1 cellular context compared by ENCODE assay signal in the genomic region with DNA sequence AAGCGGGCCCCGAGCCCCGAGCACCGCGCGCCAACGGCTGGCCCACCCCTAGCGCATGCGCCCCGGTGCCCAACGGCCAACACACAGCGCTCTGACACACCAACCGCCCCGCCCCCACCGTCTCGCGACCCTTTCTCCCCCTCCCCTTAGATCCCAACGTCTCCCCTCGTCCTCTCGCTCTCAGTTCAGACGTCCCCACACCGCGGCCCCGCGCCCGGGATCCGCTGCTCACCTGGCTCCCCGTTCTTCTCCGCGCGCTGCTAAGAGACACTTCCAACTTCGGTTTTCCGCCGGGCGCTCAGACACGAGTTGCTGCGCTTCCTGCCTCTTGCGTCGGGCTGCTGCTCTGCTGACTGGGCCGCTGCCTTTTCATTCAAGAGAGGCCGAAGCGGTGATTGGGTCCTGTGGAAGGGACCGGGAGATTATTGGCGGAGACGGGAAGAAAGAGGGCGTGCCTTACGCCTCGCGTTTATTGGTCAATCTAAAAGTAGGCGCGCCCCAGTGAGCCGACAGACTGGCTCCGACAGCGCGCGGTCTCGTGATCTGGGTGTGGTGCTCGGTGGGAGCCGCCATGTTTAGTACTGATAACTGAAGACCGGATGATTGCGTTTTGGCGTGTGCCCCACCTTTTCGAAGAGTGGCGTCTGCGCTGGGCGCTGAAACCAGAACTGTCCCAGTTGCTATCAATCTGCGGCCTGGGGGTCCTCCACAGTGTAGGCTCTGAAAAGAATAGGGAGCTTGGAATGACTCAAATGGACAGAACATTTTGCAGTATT.
TF ChIP-seq lines count a peak whose summit lies in the region.

Gene DDX39A (minus strand): TSS at position 304 of the 776 bp plus-strand sequence. CDS start 6,121 bp downstream, outside the sequence.

TF ChIP-seq in HEK293, 187 proteins besides CTCF, POLR2A, EP300 and RAD21 (continued from another document):
- TF ChIP-seq ZBTB11 (tag by site-specific recombination; conservative IDR thresholded peaks at IDR 0.05; ENCODE audit: low read depth) = peak; percentile 1; the same call in 1 of the 2 replicates
- TF ChIP-seq IKZF3 (tag by site-specific recombination; IDR thresholded peaks at IDR 0.05) = no peak
- TF ChIP-seq ZNF211 (tag by site-specific recombination; IDR thresholded peaks at IDR 0.05; ENCODE audit: low read depth) = no peak
- no peak for TF ChIP-seq ZNF10 (tag by site-specific recombination; IDR thresholded peaks at IDR 0.05)
- no peak; the same call in none of the 2 replicates for TF ChIP-seq ZNF335 (tag by site-specific recombination; conservative IDR thresholded peaks at IDR 0.05)
- peak; percentile 57 for TF ChIP-seq ZNF449 (tag by site-specific recombination; IDR thresholded peaks at IDR 0.05)
- peak; percentile 76 for TF ChIP-seq ZXDB (tag by site-specific recombination; IDR thresholded peaks at IDR 0.05)
- TF ChIP-seq SP7 (tag by site-specific recombination; IDR thresholded peaks at IDR 0.05) = peak; percentile 55; the same call in 1 of the 2 replicates
- 0 out of 2 replicates have a peak, but pooled peaks have one; percentile 57 for TF ChIP-seq GLI4 (tag by site-specific recombination; IDR thresholded peaks at IDR 0.05)
- TF ChIP-seq ZNF629 (tag by site-specific recombination; IDR thresholded peaks at IDR 0.05) = peak; percentile 78
- TF ChIP-seq AEBP2 (tag by site-specific recombination; IDR thresholded peaks at IDR 0.05; ENCODE audit: borderline replicate concordance) = no peak
- TF ChIP-seq ZNF157 (tag by site-specific recombination; IDR thresholded peaks at IDR 0.05) = no peak
- TF ChIP-seq ZBTB1 (tag by site-specific recombination; IDR thresholded peaks at IDR 0.05) = 0 out of 2 replicates have a peak, but pooled peaks have one; percentile 22
- no peak for TF ChIP-seq ZNF214 (tag by site-specific recombination; IDR thresholded peaks at IDR 0.05; ENCODE audit: borderline replicate concordance)
- no peak for TF ChIP-seq ZFP41 (tag by site-specific recombination; IDR thresholded peaks at IDR 0.05; ENCODE audit: borderline replicate concordance)
- TF ChIP-seq, protein P1, sequence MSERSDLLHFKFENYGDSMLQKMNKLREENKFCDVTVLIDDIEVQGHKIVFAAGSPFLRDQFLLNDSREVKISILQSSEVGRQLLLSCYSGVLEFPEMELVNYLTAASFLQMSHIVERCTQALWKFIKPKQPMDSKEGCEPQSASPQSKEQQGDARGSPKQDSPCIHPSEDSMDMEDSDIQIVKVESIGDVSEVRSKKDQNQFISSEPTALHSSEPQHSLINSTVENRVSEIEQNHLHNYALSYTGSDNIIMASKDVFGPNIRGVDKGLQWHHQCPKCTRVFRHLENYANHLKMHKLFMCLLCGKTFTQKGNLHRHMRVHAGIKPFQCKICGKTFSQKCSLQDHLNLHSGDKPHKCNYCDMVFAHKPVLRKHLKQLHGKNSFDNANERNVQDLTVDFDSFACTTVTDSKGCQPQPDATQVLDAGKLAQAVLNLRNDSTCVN (tag by site-specific recombination; optimal IDR thresholded peaks at IDR 0.05) = peak; percentile 90
- TF ChIP-seq, protein P2, sequence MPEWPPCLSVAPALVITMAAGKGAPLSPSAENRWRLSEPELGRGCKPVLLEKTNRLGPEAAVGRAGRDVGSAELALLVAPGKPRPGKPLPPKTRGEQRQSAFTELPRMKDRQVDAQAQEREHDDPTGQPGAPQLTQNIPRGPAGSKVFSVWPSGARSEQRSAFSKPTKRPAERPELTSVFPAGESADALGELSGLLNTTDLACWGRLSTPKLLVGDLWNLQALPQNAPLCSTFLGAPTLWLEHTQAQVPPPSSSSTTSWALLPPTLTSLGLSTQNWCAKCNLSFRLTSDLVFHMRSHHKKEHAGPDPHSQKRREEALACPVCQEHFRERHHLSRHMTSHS (tag by site-specific recombination; IDR thresholded peaks at IDR 0.05) = no peak
- no peak for TF ChIP-seq ZNF266 (tag by site-specific recombination; IDR thresholded peaks at IDR 0.05; ENCODE audit: low read depth)
- TF ChIP-seq ZNF555 (tag by site-specific recombination; conservative IDR thresholded peaks at IDR 0.05) = no peak
- no peak for TF ChIP-seq ZNF658 (tag by site-specific recombination; IDR thresholded peaks at IDR 0.05)
- no peak for TF ChIP-seq ZSCAN16 (tag by site-specific recombination; IDR thresholded peaks at IDR 0.05)
- TF ChIP-seq, protein P3, sequence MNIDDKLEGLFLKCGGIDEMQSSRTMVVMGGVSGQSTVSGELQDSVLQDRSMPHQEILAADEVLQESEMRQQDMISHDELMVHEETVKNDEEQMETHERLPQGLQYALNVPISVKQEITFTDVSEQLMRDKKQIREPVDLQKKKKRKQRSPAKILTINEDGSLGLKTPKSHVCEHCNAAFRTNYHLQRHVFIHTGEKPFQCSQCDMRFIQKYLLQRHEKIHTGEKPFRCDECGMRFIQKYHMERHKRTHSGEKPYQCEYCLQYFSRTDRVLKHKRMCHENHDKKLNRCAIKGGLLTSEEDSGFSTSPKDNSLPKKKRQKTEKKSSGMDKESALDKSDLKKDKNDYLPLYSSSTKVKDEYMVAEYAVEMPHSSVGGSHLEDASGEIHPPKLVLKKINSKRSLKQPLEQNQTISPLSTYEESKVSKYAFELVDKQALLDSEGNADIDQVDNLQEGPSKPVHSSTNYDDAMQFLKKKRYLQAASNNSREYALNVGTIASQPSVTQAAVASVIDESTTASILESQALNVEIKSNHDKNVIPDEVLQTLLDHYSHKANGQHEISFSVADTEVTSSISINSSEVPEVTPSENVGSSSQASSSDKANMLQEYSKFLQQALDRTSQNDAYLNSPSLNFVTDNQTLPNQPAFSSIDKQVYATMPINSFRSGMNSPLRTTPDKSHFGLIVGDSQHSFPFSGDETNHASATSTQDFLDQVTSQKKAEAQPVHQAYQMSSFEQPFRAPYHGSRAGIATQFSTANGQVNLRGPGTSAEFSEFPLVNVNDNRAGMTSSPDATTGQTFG (tag by site-specific recombination; IDR thresholded peaks at IDR 0.05; ENCODE audit: borderline replicate concordance) = no peak
- TF ChIP-seq SCRT2 (tag by site-specific recombination; IDR thresholded peaks at IDR 0.05) = peak; percentile 100
- TF ChIP-seq ZEB2 (tag by site-specific recombination; IDR thresholded peaks at IDR 0.05) = peak; percentile 79
- 0 out of 2 replicates have a peak, but pooled peaks have one; percentile 5 for TF ChIP-seq ZNF561 (tag by site-specific recombination; IDR thresholded peaks at IDR 0.05; ENCODE audit: borderline replicate concordance)
- no peak for TF ChIP-seq GLIS2 (tag by site-specific recombination; IDR thresholded peaks at IDR 0.05)
- peak; percentile 86 for TF ChIP-seq ZNF600 (tag by site-specific recombination; IDR thresholded peaks at IDR 0.05)
- TF ChIP-seq MEIS1 (CRISPR knock-in tag; IDR thresholded peaks at IDR 0.05; ENCODE audit: borderline replicate concordance) = no peak
- TF ChIP-seq YY1 (tag by site-specific recombination; IDR thresholded peaks at IDR 0.05) = peak; percentile 73
- TF ChIP-seq ZNF843 (tag by site-specific recombination; IDR thresholded peaks at IDR 0.05) = no peak
TF ChIP-seq in HEK293: peak in this region for 37.
